Comparison of ENCODE assay signal across 15 cellular contexts in the genomic region with DNA sequence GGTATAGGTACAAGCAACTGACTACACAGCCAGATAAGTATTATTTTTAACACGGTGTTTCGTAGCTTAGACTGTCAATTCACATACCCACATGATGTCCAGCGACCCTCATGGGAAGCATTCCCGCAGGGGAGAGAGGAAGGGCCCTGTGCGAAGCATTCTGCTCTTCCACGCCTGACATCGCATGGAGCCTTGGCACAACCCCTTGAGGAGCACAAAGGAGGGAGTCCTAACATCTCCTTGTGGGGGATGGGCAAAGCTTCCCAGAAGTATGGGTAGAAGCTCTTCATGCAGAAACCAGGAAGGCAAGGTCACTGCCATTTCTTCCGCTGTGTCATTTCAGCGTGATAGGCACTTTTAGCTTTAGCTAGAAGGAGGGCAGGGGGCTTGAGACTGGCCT. TPM values are rescaled to one million over a fixed set of nuclear protein-coding genes. Genes with fewer than 3 reads are reported as not detected.
DNase-seq lines count a peak whose midpoint lies in the region; ATAC-seq and TF ChIP-seq lines count a peak whose summit lies in the region.
"Had no signal": no experiment of that assay in that cellular context is flagged by ENCODE, and none has a peak within 500 bp of the region (broad histone marks: within the 10 kb centered on the region; RNA-seq: fewer than 3 reads in every experiment).

No MANE protein-coding gene starts in this region.

- H3K4me3 Mint-ChIP-seq in neural progenitor cell = no peak overlapping the region
- H3K4me3 Mint-ChIP-seq: activated CD4-positive, alpha-beta T cell treated with anti-CD3 and anti-CD28 coated beads, Interleukin-2, amount 10 ng/mL, durations not matched to agents 24 days and 14 days; activated T-cell treated with anti-CD3 and anti-CD28 coated beads, Interleukin-2, amount 50 U/mL, for 4 hours; CD14-positive monocyte had no signal

- peak overlapping the region; percentile 17 for H3K27ac Mint-ChIP-seq in neural progenitor cell

- H3K79me2 ChIP-seq in neural progenitor cell (ENCODE audit: low read depth) = no peaks in the 10 kb centered on the region

- H3K4me2 ChIP-seq in BLaER1 treated with 17β-estradiol and CSF1 and Interleukin-3, amounts not matched to agents 10 nM and 100 nM = peak overlapping the region; percentile 70 to 97 (median 87)
- no peak overlapping the region for H3K4me2 ChIP-seq in neural progenitor cell

- H3K4me3 ChIP-seq in BLaER1 treated with 17β-estradiol and CSF1 and Interleukin-3, amounts not matched to agents 10 nM and 100 nM = no peak overlapping the region
- H3K4me3 ChIP-seq in duodenal mucosa (ENCODE audit: low read depth in 1 of 2, low read length in 2 of 2) (no peak overlapping the region), neural progenitor cell (no peak overlapping the region)
- H3K4me3 ChIP-seq: ascending aorta, tibial nerve had no signal

- TF ChIP-seq CTCF in neural progenitor cell (IDR thresholded peaks at IDR 0.05) = no peak

- intact Hi-C loops in Right ventricle myocardium inferior (cut with DNase I) = no loop called here

- H3K9me3 Mint-ChIP-seq in neural progenitor cell = peaks cover 9% of the 10 kb centered on the region
- H3K9me3 Mint-ChIP-seq: activated CD4-positive, alpha-beta T cell treated with anti-CD3 and anti-CD28 coated beads, Interleukin-2, amount 10 ng/mL, durations not matched to agents 24 days and 14 days; activated T-cell treated with anti-CD3 and anti-CD28 coated beads, Interleukin-2, amount 50 U/mL, for 4 hours; CD14-positive monocyte had no signal

- peak; percentile 28 for DNase-seq in NCI-H69 (lab: John Stamatoyannopoulos, UW)
- DNase-seq in neural progenitor cell (ENCODE audit: low spot score) = no peak
- no peak for DNase-seq in EL
- no peak for DNase-seq in H4 (ENCODE audit: low spot score)
- DNase-seq in Right ventricle myocardium inferior (ENCODE audit: missing footprints) = no peak
- DNase-seq: activated CD4-positive, alpha-beta T cell treated with anti-CD3 and anti-CD28 coated beads, Interleukin-2, amount 10 ng/mL, durations not matched to agents 24 days and 14 days; activated T-cell treated with anti-CD3 and anti-CD28 coated beads, Interleukin-2, amount 50 U/mL, for 4 hours; GOT3; NCI-H1436 had no signal

- no peaks in the 10 kb centered on the region for H3K36me3 Mint-ChIP-seq in neural progenitor cell

- peaks cover 39% of the 10 kb centered on the region for H3K4me1 Mint-ChIP-seq in neural progenitor cell

- no peaks in the 10 kb centered on the region for H3K27me3 ChIP-seq in BLaER1 treated with 17β-estradiol and CSF1 and Interleukin-3, amounts not matched to agents 10 nM and 100 nM
- H3K27me3 ChIP-seq in duodenal mucosa (ENCODE audit: control insufficient read depth in 1 of 2, insufficient read depth in 2 of 2, low read length in 2 of 2) = no peaks in the 10 kb centered on the region
- no peaks in the 10 kb centered on the region for H3K27me3 ChIP-seq in neural progenitor cell
- H3K27me3 ChIP-seq: ascending aorta, tibial nerve had no signal

- H4K20me1 ChIP-seq in BLaER1 treated with 17β-estradiol and CSF1 and Interleukin-3, amounts not matched to agents 10 nM and 100 nM = no peaks in the 10 kb centered on the region
- H4K20me1 ChIP-seq in neural progenitor cell (ENCODE audit: low read depth) = no peaks in the 10 kb centered on the region

- ATAC-seq in GM21367 (IDR thresholded peaks at IDR 0.05; ENCODE audit: unreplicated experiment) (no peak), Right ventricle myocardium inferior (no peak)
- ATAC-seq: activated T-cell treated with anti-CD3 and anti-CD28 coated beads, Interleukin-2, amount 50 U/mL, for 4 hours had no signal

- no peaks in the 10 kb centered on the region for H3K9me3 ChIP-seq in BLaER1 treated with 17β-estradiol and CSF1 and Interleukin-3, amounts not matched to agents 10 nM and 100 nM (replicated peaks in 1 of 11)
- H3K9me3 ChIP-seq in duodenal mucosa (ENCODE audit: control insufficient read depth in 1 of 2, low read length in 2 of 2) (no peaks in the 10 kb centered on the region), neural progenitor cell (ENCODE audit: low read depth) (no peaks in the 10 kb centered on the region)
- H3K9me3 ChIP-seq: ascending aorta, tibial nerve had no signal

- H3F3A ChIP-seq in neural progenitor cell (ENCODE audit: low read depth) = peaks cover 4% of the 10 kb centered on the region

- H2AFZ ChIP-seq in neural progenitor cell (replicated peaks) = no peak overlapping the region

- peak overlapping the region in 4 of 11 experiments; percentile 3 to 48 (median 24); a peak in 6 of 22 replicates for H3K9ac ChIP-seq in BLaER1 treated with 17β-estradiol and CSF1 and Interleukin-3, amounts not matched to agents 10 nM and 100 nM
- H3K9ac ChIP-seq in duodenal mucosa (ENCODE audit: low read depth in 1 of 2, low read length in 2 of 2) (no peak overlapping the region), neural progenitor cell (no peak overlapping the region)

- H3K27ac ChIP-seq in BLaER1 treated with 17β-estradiol and CSF1 and Interleukin-3, amounts not matched to agents 10 nM and 100 nM = peak overlapping the region in 10 of 11 experiments; percentile 46 to 97 (median 77); a peak in 20 of 22 replicates
- H3K27ac ChIP-seq in duodenal mucosa (ENCODE audit: low read depth, low read length) (peak overlapping the region; percentile 8), neural progenitor cell (no peak overlapping the region)
- H3K27ac ChIP-seq: ascending aorta had no signal

- peaks cover 7% of the 10 kb centered on the region for H3K27me3 Mint-ChIP-seq in neural progenitor cell (ENCODE audit: insufficient read depth, low read depth)
- H3K27me3 Mint-ChIP-seq: activated CD4-positive, alpha-beta T cell treated with anti-CD3 and anti-CD28 coated beads, Interleukin-2, amount 10 ng/mL, durations not matched to agents 24 days and 14 days had no signal

- peaks cover 72 to 83% (median 79%) of the 10 kb centered on the region in 10 experiments for H3K4me1 ChIP-seq in BLaER1 treated with 17β-estradiol and CSF1 and Interleukin-3, amounts not matched to agents 10 nM and 100 nM
- H3K4me1 ChIP-seq in duodenal mucosa (ENCODE audit: control insufficient read depth in 1 of 2, insufficient read depth in 2 of 2, low read length in 2 of 2) = peaks cover 39 to 54% of the 10 kb centered on the region in 2 donors
- H3K4me1 ChIP-seq in neural progenitor cell = peaks cover 19% of the 10 kb centered on the region

- no peaks in the 10 kb centered on the region for H3K36me3 ChIP-seq in BLaER1 treated with 17β-estradiol and CSF1 and Interleukin-3, amounts not matched to agents 10 nM and 100 nM
- no peaks in the 10 kb centered on the region for H3K36me3 ChIP-seq in duodenal mucosa (ENCODE audit: control insufficient read depth in 1 of 2, insufficient read depth in 2 of 2, low read length in 2 of 2)
- H3K36me3 ChIP-seq in neural progenitor cell = no peaks in the 10 kb centered on the region
- H3K36me3 ChIP-seq: ascending aorta, tibial nerve had no signal

RNA-seq across cellular contexts. Expression of gene USP3, which starts 28.7 kb away (rescaled TPM):
- total RNA-seq in neural progenitor cell (ENCODE audit: low replicate concordance) (48.8 and 64.2 TPM in 2 replicates), Right ventricle myocardium inferior (13.7 TPM)
- 31.0 and 48.3 TPM in 2 replicates for total RNA-seq in H4 (2014; rRNA removed; shearing (Covaris generic))
